Comparison of ENCODE assay signal across 1 cellular context in the genomic region with DNA sequence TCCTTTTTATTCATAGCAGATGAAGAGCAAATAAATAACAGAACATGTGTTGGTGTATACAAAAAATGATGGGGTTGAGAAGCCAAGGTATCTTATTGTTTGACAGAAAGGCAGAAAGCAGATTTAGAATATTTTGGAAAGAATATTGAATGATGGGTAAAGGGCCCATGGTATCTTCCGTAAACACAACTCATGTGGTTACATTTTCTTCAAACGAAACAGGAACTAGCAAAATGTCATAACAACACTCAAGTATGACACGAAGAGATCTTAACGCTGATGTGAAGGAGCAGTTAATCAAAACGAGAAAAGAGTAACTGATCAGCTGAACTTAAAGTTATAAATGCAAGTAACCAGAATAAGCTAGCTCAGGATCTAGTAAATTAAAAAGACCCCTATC.
TF ChIP-seq lines count a peak whose summit lies in the region.

No MANE protein-coding gene starts in this region.

TF ChIP-seq in GM12878, 131 proteins besides CTCF, POLR2A, EP300 and RAD21 (continued from another document):
- TF ChIP-seq, protein P1, sequence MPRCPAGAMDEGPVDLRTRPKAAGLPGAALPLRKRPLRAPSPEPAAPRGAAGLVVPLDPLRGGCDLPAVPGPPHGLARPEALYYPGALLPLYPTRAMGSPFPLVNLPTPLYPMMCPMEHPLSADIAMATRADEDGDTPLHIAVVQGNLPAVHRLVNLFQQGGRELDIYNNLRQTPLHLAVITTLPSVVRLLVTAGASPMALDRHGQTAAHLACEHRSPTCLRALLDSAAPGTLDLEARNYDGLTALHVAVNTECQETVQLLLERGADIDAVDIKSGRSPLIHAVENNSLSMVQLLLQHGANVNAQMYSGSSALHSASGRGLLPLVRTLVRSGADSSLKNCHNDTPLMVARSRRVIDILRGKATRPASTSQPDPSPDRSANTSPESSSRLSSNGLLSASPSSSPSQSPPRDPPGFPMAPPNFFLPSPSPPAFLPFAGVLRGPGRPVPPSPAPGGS (IDR thresholded peaks at IDR 0.05; ENCODE audit: borderline replicate concordance, insufficient read depth, low read depth, low read length, poor library complexity, severe bottlenecking): no peak
- TF ChIP-seq, protein P2, sequence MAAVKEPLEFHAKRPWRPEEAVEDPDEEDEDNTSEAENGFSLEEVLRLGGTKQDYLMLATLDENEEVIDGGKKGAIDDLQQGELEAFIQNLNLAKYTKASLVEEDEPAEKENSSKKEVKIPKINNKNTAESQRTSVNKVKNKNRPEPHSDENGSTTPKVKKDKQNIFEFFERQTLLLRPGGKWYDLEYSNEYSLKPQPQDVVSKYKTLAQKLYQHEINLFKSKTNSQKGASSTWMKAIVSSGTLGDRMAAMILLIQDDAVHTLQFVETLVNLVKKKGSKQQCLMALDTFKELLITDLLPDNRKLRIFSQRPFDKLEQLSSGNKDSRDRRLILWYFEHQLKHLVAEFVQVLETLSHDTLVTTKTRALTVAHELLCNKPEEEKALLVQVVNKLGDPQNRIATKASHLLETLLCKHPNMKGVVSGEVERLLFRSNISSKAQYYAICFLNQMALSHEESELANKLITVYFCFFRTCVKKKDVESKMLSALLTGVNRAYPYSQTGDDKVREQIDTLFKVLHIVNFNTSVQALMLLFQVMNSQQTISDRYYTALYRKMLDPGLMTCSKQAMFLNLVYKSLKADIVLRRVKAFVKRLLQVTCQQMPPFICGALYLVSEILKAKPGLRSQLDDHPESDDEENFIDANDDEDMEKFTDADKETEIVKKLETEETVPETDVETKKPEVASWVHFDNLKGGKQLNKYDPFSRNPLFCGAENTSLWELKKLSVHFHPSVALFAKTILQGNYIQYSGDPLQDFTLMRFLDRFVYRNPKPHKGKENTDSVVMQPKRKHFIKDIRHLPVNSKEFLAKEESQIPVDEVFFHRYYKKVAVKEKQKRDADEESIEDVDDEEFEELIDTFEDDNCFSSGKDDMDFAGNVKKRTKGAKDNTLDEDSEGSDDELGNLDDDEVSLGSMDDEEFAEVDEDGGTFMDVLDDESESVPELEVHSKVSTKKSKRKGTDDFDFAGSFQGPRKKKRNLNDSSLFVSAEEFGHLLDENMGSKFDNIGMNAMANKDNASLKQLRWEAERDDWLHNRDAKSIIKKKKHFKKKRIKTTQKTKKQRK (IDR thresholded peaks at IDR 0.05; ENCODE audit: low read depth, low read length): no peak
- TF ChIP-seq, protein P3, sequence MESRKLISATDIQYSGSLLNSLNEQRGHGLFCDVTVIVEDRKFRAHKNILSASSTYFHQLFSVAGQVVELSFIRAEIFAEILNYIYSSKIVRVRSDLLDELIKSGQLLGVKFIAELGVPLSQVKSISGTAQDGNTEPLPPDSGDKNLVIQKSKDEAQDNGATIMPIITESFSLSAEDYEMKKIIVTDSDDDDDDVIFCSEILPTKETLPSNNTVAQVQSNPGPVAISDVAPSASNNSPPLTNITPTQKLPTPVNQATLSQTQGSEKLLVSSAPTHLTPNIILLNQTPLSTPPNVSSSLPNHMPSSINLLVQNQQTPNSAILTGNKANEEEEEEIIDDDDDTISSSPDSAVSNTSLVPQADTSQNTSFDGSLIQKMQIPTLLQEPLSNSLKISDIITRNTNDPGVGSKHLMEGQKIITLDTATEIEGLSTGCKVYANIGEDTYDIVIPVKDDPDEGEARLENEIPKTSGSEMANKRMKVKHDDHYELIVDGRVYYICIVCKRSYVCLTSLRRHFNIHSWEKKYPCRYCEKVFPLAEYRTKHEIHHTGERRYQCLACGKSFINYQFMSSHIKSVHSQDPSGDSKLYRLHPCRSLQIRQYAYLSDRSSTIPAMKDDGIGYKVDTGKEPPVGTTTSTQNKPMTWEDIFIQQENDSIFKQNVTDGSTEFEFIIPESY (IDR thresholded peaks at IDR 0.05): no peak
- TF ChIP-seq ZZZ3 (IDR thresholded peaks at IDR 0.05; ENCODE audit: control insufficient read depth, insufficient read length, low read depth) (no peak), CREM (IDR thresholded peaks at IDR 0.05; ENCODE audit: low read depth) (no peak), RUNX3 (IDR thresholded peaks at IDR 0.05; ENCODE audit: low read length) (no peak), ZNF207 (IDR thresholded peaks at IDR 0.05; ENCODE audit: borderline replicate concordance) (no peak)
